In the genomic region with DNA sequence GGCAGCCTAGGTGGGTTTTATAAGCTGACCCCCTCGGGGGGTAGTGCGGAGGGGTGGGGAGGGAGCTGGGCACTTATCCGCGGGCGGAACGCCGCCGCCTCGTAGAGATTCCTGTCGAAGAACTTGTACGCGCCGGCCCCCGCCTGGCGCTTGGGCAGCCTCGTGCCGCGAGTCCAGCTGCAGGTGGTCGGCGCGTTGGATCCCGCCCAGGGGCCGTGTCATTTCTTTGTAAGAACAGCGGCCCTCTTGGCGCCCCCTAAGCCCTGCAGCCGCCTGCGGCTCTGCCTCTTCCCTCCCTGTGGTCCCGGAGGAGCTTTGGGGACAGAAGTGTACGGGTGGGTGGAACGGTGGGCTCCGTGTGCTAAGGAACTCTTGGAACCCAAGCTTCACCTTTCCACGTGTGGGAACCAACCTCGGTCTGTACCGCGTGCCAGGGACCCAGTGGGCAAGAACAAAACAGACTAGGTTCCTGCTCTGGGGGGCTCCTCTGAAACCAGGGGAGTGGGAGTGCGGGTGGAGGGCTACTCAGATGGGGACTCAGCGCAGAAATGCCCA, we compare ENCODE assay signal across 8 cellular contexts. TPM values are rescaled to one million over a fixed set of nuclear protein-coding genes. Genes with fewer than 3 reads are reported as not detected.
DNase-seq lines count a peak whose midpoint lies in the region; FAIRE-seq and TF ChIP-seq lines count a peak whose summit lies in the region.

No MANE protein-coding gene starts in this region.

- peaks cover 3 to 9% of the 10 kb centered on the region in 2 donors for H3K4me1 ChIP-seq in kidney (ENCODE audit: control insufficient read depth in 1 of 2, insufficient read depth in 1 of 2, low read depth in 1 of 2, low read length in 2 of 2)
- H3K4me1 ChIP-seq in subcutaneous abdominal adipose tissue (ENCODE audit: control insufficient read depth in 5 of 5, insufficient read depth in 5 of 5, low read length in 5 of 5): peaks cover 3 to 50% (median 43%) of the 10 kb centered on the region in 5 donors

- no peak overlapping the region for H3K27ac ChIP-seq in kidney (ENCODE audit: low read depth in 2 of 2, low read length in 2 of 2)
- H3K27ac ChIP-seq in subcutaneous abdominal adipose tissue (ENCODE audit: low read depth, low read length): no peak overlapping the region

- peak in 2 of 3 experiments; percentile 53 to 57 for DNase-seq in NCI-H1417 (lab: John Stamatoyannopoulos, UW)
- no peak for DNase-seq in NCI-H1417 treated with DMSO at 0.1 percent for 48 hours (lab: John Stamatoyannopoulos, UW)
- DNase-seq in astrocyte of the spinal cord (ENCODE audit: low read depth, low spot score): peak; percentile 46
- peak; percentile 85 for DNase-seq in kidney
- no peak for DNase-seq in NCI-H1105 (lab: John Stamatoyannopoulos, UW)
- DNase-seq in central memory CD4-positive, alpha-beta T cell: no peak
- no peak for DNase-seq in GM13976 (ENCODE audit: low spot score)

- H3K36me3 ChIP-seq in kidney (ENCODE audit: control insufficient read depth in 1 of 2, insufficient read depth in 2 of 2, low read length in 2 of 2) (no peaks in the 10 kb centered on the region), subcutaneous abdominal adipose tissue (ENCODE audit: control insufficient read depth in 5 of 5, insufficient read depth in 5 of 5, low read length in 5 of 5) (no peaks in the 10 kb centered on the region)

- H3K9ac ChIP-seq in kidney (ENCODE audit: low read length in 2 of 2) (no peak overlapping the region), subcutaneous abdominal adipose tissue (ENCODE audit: low read length in 5 of 5) (peak overlapping the region in 3 of 5 donors; percentile 8 to 56 (median 44))

- peak overlapping the region; percentile 55 for H3K4me3 ChIP-seq in astrocyte of the spinal cord (ENCODE audit: low read depth, low read length)
- H3K4me3 ChIP-seq in kidney (ENCODE audit: low read length in 2 of 2): peak overlapping the region; percentile 36 to 58
- peak overlapping the region; percentile 22 to 72 (median 55) for H3K4me3 ChIP-seq in subcutaneous abdominal adipose tissue (ENCODE audit: low read depth in 1 of 5, low read length in 5 of 5)

- intact Hi-C loops in kidney (cut with DNase I): loop anchor here (5.0 kb wide), 1 partner anchor 204 kb away; no protein-coding TSS in a partner anchor

- in situ Hi-C loops in astrocyte of the spinal cord (cut with HindIII; ENCODE audit: low sequenced_read_pairs) (no loop called here), GM13976 (cut with MboI; ENCODE audit: low sequenced_read_pairs, unreplicated experiment) (loop anchor here (25.0 kb wide), 2 partner anchors 199 to 274 kb away; no protein-coding TSS in a partner anchor)

- peaks cover 0 to 22% (median 10%) of the 10 kb centered on the region in 5 donors for H3K27me3 ChIP-seq in subcutaneous abdominal adipose tissue (ENCODE audit: control insufficient read depth in 5 of 5, insufficient read depth in 4 of 5, low read length in 5 of 5)

- H3K9me3 ChIP-seq in kidney (ENCODE audit: control insufficient read depth in 1 of 2, low read length in 2 of 2) (no peaks in the 10 kb centered on the region), subcutaneous abdominal adipose tissue (ENCODE audit: control insufficient read depth in 5 of 5, low read length in 5 of 5) (no peaks in the 10 kb centered on the region)

- no peak for FAIRE-seq in kidney (lab: Jason Lieb, UNC)

- TF ChIP-seq CTCF in astrocyte of the spinal cord (IDR thresholded peaks at IDR 0.05; ENCODE audit: low read depth, low read length) (no peak), kidney (IDR thresholded peaks at IDR 0.05; ENCODE audit: borderline replicate concordance, extremely low read depth, insufficient read depth) (no peak), GM13976 (IDR thresholded peaks at IDR 0.05; ENCODE audit: borderline replicate concordance, control extremely low read depth, extremely low read depth, insufficient read depth, missing control alignments) (no peak)

RNA-seq across cellular contexts. Expression of a gene that starts 1.2 kb away (rescaled TPM):
- 124 TPM for total RNA-seq in kidney
- 18.4 TPM for polyA plus RNA-seq in kidney (ENCODE audit: insufficient read depth, low read depth, low replicate concordance)

Comparison
In these comparisons a context has a peak if more than half of its experiments do, and no peak if none do; other contexts are left out.
1. DNase-seq: peak in NCI-H1417 (2 of 3), astrocyte of the spinal cord (single experiment) and kidney (single experiment); none in NCI-H1417 treated with DMSO at 0.1 percent for 48 hours (single experiment), NCI-H1105 (single experiment), central memory CD4-positive, alpha-beta T cell (single experiment) and GM13976 (single experiment).
2. H3K9ac ChIP-seq: peak in subcutaneous abdominal adipose tissue (3 of 5); none in kidney (0 of 2).
3. Peak in every context shown above with its lines, with median percentiles within 50 percentile points of each other: H3K4me3 ChIP-seq.